In the genomic region with DNA sequence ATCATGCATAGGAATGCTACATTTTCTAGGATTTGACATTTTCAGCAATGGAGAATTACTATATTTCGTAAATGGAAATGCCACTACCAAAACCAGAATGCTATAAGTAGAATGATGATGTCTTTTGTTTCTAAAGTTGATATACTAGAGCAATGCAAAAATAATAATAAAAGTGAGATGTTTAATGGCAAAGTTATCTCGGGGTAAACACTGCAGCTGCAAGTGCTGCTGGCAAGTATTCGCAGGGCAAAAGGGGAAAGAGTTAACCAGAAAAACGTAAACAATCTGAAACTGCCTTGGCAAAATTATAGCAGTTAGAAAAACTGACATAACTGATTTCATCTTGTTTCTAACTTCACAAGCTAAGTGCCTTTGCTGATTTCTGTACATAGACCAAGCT, we compare ENCODE assay signal across 9 cellular contexts. TPM values are rescaled to one million over a fixed set of nuclear protein-coding genes. Genes with fewer than 3 reads are reported as not detected.
"Had no signal": no experiment of that assay in that cellular context is flagged by ENCODE, and none has a peak within 500 bp of the region (broad histone marks: within the 10 kb centered on the region; RNA-seq: fewer than 3 reads in every experiment).

No MANE protein-coding gene starts in this region.

- H3K4me1 ChIP-seq: HAP-1 had no signal

- H3K4me2 ChIP-seq: GM23338 had no signal

- H2AFZ ChIP-seq: GM23248, GM23338 had no signal

- H3K9me3 ChIP-seq: HAP-1 had no signal

- H3K36me3 ChIP-seq: HAP-1 had no signal

- H3K27ac ChIP-seq: GM23248 had no signal

- H3K4me3 ChIP-seq: GM23248, GM23338, HAP-1 had no signal

- ATAC-seq: GM23338, HCT116 had no signal

- DNase-seq: GM23248, GOT3, H7, H9, HCEC 1CT, HFFc6 had no signal

- H3K9ac ChIP-seq: GM23248 had no signal

RNA-seq across cellular contexts. Expression of gene FILIP1, which starts 45.5 kb away (rescaled TPM):
- polyA plus RNA-seq: GM23248 had no signal
